Comparison of ENCODE assay signal across 10 cellular contexts in genomic region chr3:69094467-69095205, GRCh38. TPM values are rescaled to one million over a fixed set of nuclear protein-coding genes. Genes with fewer than 3 reads are reported as not detected.
DNase-seq lines count a peak whose midpoint lies in the region; ATAC-seq, FAIRE-seq and TF ChIP-seq lines count a peak whose summit lies in the region.
"Had no signal": no experiment of that assay in that cellular context is flagged by ENCODE, and none has a peak within 500 bp of the region (broad histone marks: within the 10 kb centered on the region; RNA-seq: fewer than 3 reads in every experiment).

No MANE protein-coding gene starts in this region.

- H3K4me3 Mint-ChIP-seq in stimulated activated effector memory CD8-positive, alpha-beta T cell treated with anti-CD3 and anti-CD28 coated beads, Interleukin-12 subunit alpha, Interleukin-12 subunit beta, amount 100 ng/mL, for 72 hours, result peak overlapping the region; percentile 89

- H3K4me1 ChIP-seq in fibroblast of lung (ENCODE audit: control insufficient read depth, extremely low read depth, insufficient read depth, low read length), result peaks cover 31% of the 10 kb centered on the region

- peak; percentile 59 for FAIRE-seq in GM19239 (lab: Jason Lieb, UNC)
- FAIRE-seq: H1 had no signal

- DNase-seq in GM19239 (ENCODE audit: insufficient read length, low spot score) (no peak), fibroblast of lung (ENCODE audit: low read depth in 2 of 2) (peak; percentile 44 to 86), retina (no peak), iPS-NIHi11 (ENCODE audit: low spot score) (no peak), NCI-H187 treated with DMSO at 0.1 percent for 48 hours (lab: John Stamatoyannopoulos, UW) (no peak)
- peak in 1 of 2 donors; percentile 56 for DNase-seq in stimulated activated effector memory CD8-positive, alpha-beta T cell treated with anti-CD3 and anti-CD28 coated beads, Interleukin-12 subunit alpha, Interleukin-12 subunit beta, amount 100 ng/mL, for 72 hours (ENCODE audit: low spot score in 2 of 2)

- ATAC-seq in SK-N-SH treated with all-trans-retinoic acid at 6 μM for 48 hours (peak; percentile 75), HG03342 (IDR thresholded peaks at IDR 0.05; ENCODE audit: unreplicated experiment) (no peak)
- ATAC-seq in stimulated activated effector memory CD8-positive, alpha-beta T cell treated with anti-CD3 and anti-CD28 coated beads, Interleukin-12 subunit alpha, Interleukin-12 subunit beta, amount 100 ng/mL, for 72 hours, result peak; percentile 45

- peaks cover 78% of the 10 kb centered on the region for H3K4me1 Mint-ChIP-seq in stimulated activated effector memory CD8-positive, alpha-beta T cell treated with anti-CD3 and anti-CD28 coated beads, Interleukin-12 subunit alpha, Interleukin-12 subunit beta, amount 100 ng/mL, for 72 hours

- peaks cover 98% of the 10 kb centered on the region for H3K36me3 Mint-ChIP-seq in stimulated activated effector memory CD8-positive, alpha-beta T cell treated with anti-CD3 and anti-CD28 coated beads, Interleukin-12 subunit alpha, Interleukin-12 subunit beta, amount 100 ng/mL, for 72 hours

- H3K27ac ChIP-seq in fibroblast of lung (ENCODE audit: insufficient read depth, low read length), result peak overlapping the region; percentile 19

- peak overlapping the region; percentile 73 for H3K4me2 ChIP-seq in fibroblast of lung (ENCODE audit: extremely low read depth, insufficient read depth, low read length)

- no peaks in the 10 kb centered on the region for H3K9me3 Mint-ChIP-seq in stimulated activated effector memory CD8-positive, alpha-beta T cell treated with anti-CD3 and anti-CD28 coated beads, Interleukin-12 subunit alpha, Interleukin-12 subunit beta, amount 100 ng/mL, for 72 hours

- H3K36me3 ChIP-seq in fibroblast of lung (ENCODE audit: control insufficient read depth, insufficient read depth, low read length), result no peaks in the 10 kb centered on the region

- peak overlapping the region; percentile 94 for H3K27ac Mint-ChIP-seq in stimulated activated effector memory CD8-positive, alpha-beta T cell treated with anti-CD3 and anti-CD28 coated beads, Interleukin-12 subunit alpha, Interleukin-12 subunit beta, amount 100 ng/mL, for 72 hours

- no peaks in the 10 kb centered on the region for H4K20me1 ChIP-seq in fibroblast of lung (ENCODE audit: control insufficient read depth, extremely low read depth, insufficient read depth, low read length)

- no peak overlapping the region for H2AFZ ChIP-seq in fibroblast of lung (ENCODE audit: low read length)

- H3K79me2 ChIP-seq in fibroblast of lung (ENCODE audit: control insufficient read depth, insufficient read depth, low read length), result peaks cover 74% of the 10 kb centered on the region

- no peaks in the 10 kb centered on the region for H3K9me3 ChIP-seq in fibroblast of lung (ENCODE audit: control insufficient read depth, insufficient read depth, low read depth, low read length)

- TF ChIP-seq CTCF in fibroblast of lung (conservative IDR thresholded peaks at IDR 0.05 in 1 of 2, IDR thresholded peaks at IDR 0.05 in 1 of 2; ENCODE audit: low read depth in 1 of 2, low read length in 2 of 2), result no peak

- H3K9ac ChIP-seq in fibroblast of lung (ENCODE audit: insufficient read depth, low read length), result no peak overlapping the region

- H3K27me3 ChIP-seq in fibroblast of lung (ENCODE audit: control insufficient read depth, insufficient read depth, low read length), result no peaks in the 10 kb centered on the region

- H3K4me3 ChIP-seq in fibroblast of lung (replicated peaks in 1 of 4; ENCODE audit: control extremely low read depth in 1 of 4, insufficient read depth in 1 of 4, low read depth in 3 of 4, low read length in 4 of 4), result peak overlapping the region in 1 of 4 experiments; percentile 1

TF ChIP-seq in SK-N-SH treated with all-trans-retinoic acid at 6 μM for 48 hours, 23 proteins besides CTCF, POLR2A, EP300 and RAD21 (continues in another document):
- TF ChIP-seq SNAI2 (CRISPR knock-in tag; IDR thresholded peaks at IDR 0.05), result no peak
- no peak for TF ChIP-seq CSRNP3 (CRISPR knock-in tag; IDR thresholded peaks at IDR 0.05)
- TF ChIP-seq ZNF8 (CRISPR knock-in tag; IDR thresholded peaks at IDR 0.05), result no peak
- TF ChIP-seq ISL1 (CRISPR knock-in tag; IDR thresholded peaks at IDR 0.05), result no peak
- no peak for TF ChIP-seq ZNF70 (CRISPR knock-in tag; IDR thresholded peaks at IDR 0.05)
- TF ChIP-seq ZNF565 (CRISPR knock-in tag; conservative IDR thresholded peaks at IDR 0.05; ENCODE audit: low read depth), result no peak
- no peak for TF ChIP-seq CREB5 (CRISPR knock-in tag; IDR thresholded peaks at IDR 0.05; ENCODE audit: low read depth)
- TF ChIP-seq POU6F1 (CRISPR knock-in tag; IDR thresholded peaks at IDR 0.05; ENCODE audit: borderline replicate concordance, low read depth), result no peak
- TF ChIP-seq RARB (CRISPR knock-in tag; IDR thresholded peaks at IDR 0.05), result no peak
- TF ChIP-seq BACH2 (CRISPR knock-in tag; IDR thresholded peaks at IDR 0.05; ENCODE audit: borderline replicate concordance), result no peak

RNA-seq across cellular contexts. Expression of gene ARL6IP5, which starts 9.9 kb away (rescaled TPM):
- 132 and 209 TPM in 2 replicates for total RNA-seq in fibroblast of lung
- polyA plus RNA-seq in fibroblast of lung, result 218 and 253 TPM in 2 replicates
- 165 and 171 TPM in 2 replicates for polyA plus RNA-seq in fibroblast of lung (2012)
- polyA minus RNA-seq in fibroblast of lung (ENCODE audit: low replicate concordance), result 199 and 251 TPM in 2 replicates

RNA-seq across cellular contexts. Expression of gene UBA3, which starts 14.5 kb away (rescaled TPM):
- 70.4 and 93.3 TPM in 2 replicates for total RNA-seq in fibroblast of lung
- polyA plus RNA-seq in fibroblast of lung, result 77.2 and 95.4 TPM in 2 replicates
- 53.2 and 62.6 TPM in 2 replicates for polyA plus RNA-seq in fibroblast of lung (2012)
- polyA minus RNA-seq in fibroblast of lung (ENCODE audit: low replicate concordance), result 13.2 and 18.0 TPM in 2 replicates

RNA-seq across cellular contexts. Expression of gene LMOD3, which starts 27.8 kb away (rescaled TPM):
- total RNA-seq in fibroblast of lung, result 0.51 and 4.0 TPM in 2 replicates
- 0.20 TPM in 2 replicates for polyA plus RNA-seq in fibroblast of lung
- polyA plus RNA-seq in fibroblast of lung (2012), result 0.30 and 0.42 TPM in 2 replicates
- polyA minus RNA-seq in fibroblast of lung (ENCODE audit: low replicate concordance), result not detected in 2 replicates
- total RNA-seq: H1, posterior vena cava had no signal
- polyA plus RNA-seq: H1 had no signal

RNA-seq across cellular contexts. Expression of gene TMF1, which starts 42.5 kb away (rescaled TPM):
- total RNA-seq in fibroblast of lung, result 37.0 and 51.5 TPM in 2 replicates
- polyA plus RNA-seq in fibroblast of lung, result 18.0 and 27.5 TPM in 2 replicates
- polyA plus RNA-seq in fibroblast of lung (2012), result 19.4 and 28.1 TPM in 2 replicates
- polyA minus RNA-seq in fibroblast of lung (ENCODE audit: low replicate concordance), result 9.8 and 31.5 TPM in 2 replicates

Comparison
In these comparisons a context has a peak if more than half of its experiments do, and no peak if none do; other contexts are left out.
1. DNase-seq: peak in fibroblast of lung (2 of 2); none in GM19239 (single experiment), retina (single experiment), iPS-NIHi11 (single experiment) and NCI-H187 treated with DMSO at 0.1 percent for 48 hours (single experiment).